18 cellular contexts compared by ENCODE assay signal in genomic region chr5:36624277-36624676, GRCh38. TPM values are rescaled to one million over a fixed set of nuclear protein-coding genes. Genes with fewer than 3 reads are reported as not detected.
A peak's percentile ranks its signal among the peaks of the same experiment; 100 is the strongest.
DNase-seq lines count a peak whose midpoint lies in the region; ATAC-seq, FAIRE-seq and TF ChIP-seq lines count a peak whose summit lies in the region.
"Had no signal": no experiment of that assay in that cellular context is flagged by ENCODE, and none has a peak within 500 bp of the region (broad histone marks: within the 10 kb centered on the region; RNA-seq: fewer than 3 reads in every experiment).

No MANE protein-coding gene starts in this region.

- no peak overlapping the region for H3K4me3 ChIP-seq in heart left ventricle
- H3K4me3 ChIP-seq in right atrium auricular region = no peak overlapping the region
- no peak overlapping the region for H3K4me3 ChIP-seq in H1 (ENCODE audit: extremely low read depth in 1 of 4, insufficient read depth in 2 of 4, low read depth in 3 of 4, low read length in 4 of 4)
- H3K4me3 ChIP-seq in mesendoderm (ENCODE audit: low read length) = no peak overlapping the region
- H3K4me3 ChIP-seq: BLaER1, GM23248 had no signal

- no peaks in the 10 kb centered on the region for H3K23me2 ChIP-seq in H1 (ENCODE audit: low read depth, low read length)

- H3K79me1 ChIP-seq in H1 (ENCODE audit: low read depth, low read length) (no peaks in the 10 kb centered on the region), mesendoderm (ENCODE audit: low read length) (peaks cover 2% of the 10 kb centered on the region)

- H3K27me3 ChIP-seq in heart left ventricle = no peaks in the 10 kb centered on the region
- H3K27me3 ChIP-seq in right atrium auricular region = no peaks in the 10 kb centered on the region
- no peaks in the 10 kb centered on the region for H3K27me3 ChIP-seq in H1 (replicated peaks in 1 of 4; ENCODE audit: control insufficient read depth in 3 of 4, extremely low read depth in 1 of 4, insufficient read depth in 3 of 4, low read length in 3 of 4)
- H3K27me3 ChIP-seq in mesendoderm (ENCODE audit: insufficient read depth, low read length, poor library complexity) = no peaks in the 10 kb centered on the region
- H3K27me3 ChIP-seq: BLaER1 had no signal

- TF ChIP-seq RAD21 in H1 (IDR thresholded peaks at IDR 0.05 in 1 of 2, conservative IDR thresholded peaks at IDR 0.05 in 1 of 2; ENCODE audit: low read depth in 2 of 2, low read length in 2 of 2) = no peak

- H2BK120ac ChIP-seq in H1 (replicated peaks; ENCODE audit: low read depth, low read length) (no peak overlapping the region), mesendoderm (ENCODE audit: low read depth, low read length) (no peak overlapping the region)

- H2AK5ac ChIP-seq in H1 (ENCODE audit: low read depth, low read length) = no peak overlapping the region
- peak overlapping the region; percentile 95 for H2AK5ac ChIP-seq in mesendoderm (ENCODE audit: low read length)

- no peak for TF ChIP-seq EP300 in H1 (IDR thresholded peaks at IDR 0.05; ENCODE audit: borderline replicate concordance in 1 of 2, low read depth in 2 of 2, low read length in 2 of 2)

- peaks cover 0 to 31% (median 2%) of the 10 kb centered on the region in 12 donors for H3K4me1 ChIP-seq in heart left ventricle
- H3K4me1 ChIP-seq in right atrium auricular region = no peaks in the 10 kb centered on the region
- H3K4me1 ChIP-seq in H1 (replicated peaks in 1 of 4; ENCODE audit: control insufficient read depth in 3 of 4, insufficient read depth in 4 of 4, low read length in 3 of 4) = peaks cover 0 to 10% (median 5%) of the 10 kb centered on the region in 4 experiments; a peak in 5 of 7 replicates
- H3K4me1 ChIP-seq in mesendoderm (ENCODE audit: control insufficient read depth, low read depth, low read length) = peaks cover 5% of the 10 kb centered on the region
- H3K4me1 ChIP-seq: BLaER1 had no signal

- H3K27ac ChIP-seq in heart left ventricle (peak overlapping the region in 5 of 12 donors; percentile 8 to 76 (median 22)), right atrium auricular region (no peak overlapping the region), H1 (ENCODE audit: low read depth, low read length) (no peak overlapping the region), mesendoderm (ENCODE audit: low read depth, low read length) (no peak overlapping the region)
- H3K27ac ChIP-seq: BLaER1, GM23248 had no signal

- peak overlapping the region; percentile 27 for H4K91ac ChIP-seq in H1 (replicated peaks; ENCODE audit: insufficient read length, low read length)

- no peak overlapping the region for H2BK12ac ChIP-seq in H1 (ENCODE audit: low read depth, low read length)

- H3K79me2 ChIP-seq in H1 (ENCODE audit: control insufficient read depth in 1 of 2, insufficient read depth in 2 of 2, low read length in 2 of 2) (no peaks in the 10 kb centered on the region), mesendoderm (ENCODE audit: control insufficient read depth, insufficient read depth, low read length) (no peaks in the 10 kb centered on the region)

- peaks cover 0 to 3% (median 0%) of the 10 kb centered on the region in 9 donors for H3K36me3 ChIP-seq in heart left ventricle
- no peaks in the 10 kb centered on the region for H3K36me3 ChIP-seq in right atrium auricular region
- peaks cover 0 to under 1% (median 0%) of the 10 kb centered on the region in 4 experiments; a peak in 1 of 8 replicates for H3K36me3 ChIP-seq in H1 (ENCODE audit: control insufficient read depth in 2 of 4, insufficient read depth in 4 of 4, low read length in 3 of 4)
- no peaks in the 10 kb centered on the region for H3K36me3 ChIP-seq in mesendoderm (ENCODE audit: control insufficient read depth, insufficient read depth, low read length)
- H3K36me3 ChIP-seq: BLaER1 had no signal

- TF ChIP-seq POLR2A in heart left ventricle (IDR thresholded peaks at IDR 0.05) = no peak
- TF ChIP-seq POLR2A in H1 (IDR thresholded peaks at IDR 0.05; ENCODE audit: control extremely low read depth in 1 of 2, low read depth in 2 of 2, low read length in 2 of 2) = no peak

- H3K18ac ChIP-seq in H1 (ENCODE audit: extremely low read depth, low read length) (no peak overlapping the region), mesendoderm (ENCODE audit: low read length) (peak overlapping the region; percentile 11)

- no peak overlapping the region for H2BK20ac ChIP-seq in H1 (ENCODE audit: low read length)

- H3K14ac ChIP-seq in H1 (ENCODE audit: insufficient read length) = no peak overlapping the region

- peak; percentile 63 to 89 (median 86) for ATAC-seq in heart left ventricle
- ATAC-seq: HCT116, Panc1 had no signal

- no peak overlapping the region for H3K9ac ChIP-seq in H1 (replicated peaks in 1 of 4; ENCODE audit: extremely low read depth in 1 of 4, low read depth in 3 of 4, low read length in 3 of 4)
- H3K9ac ChIP-seq in mesendoderm (ENCODE audit: low read length) = no peak overlapping the region
- H3K9ac ChIP-seq: BLaER1, GM23248 had no signal

- H2AFZ ChIP-seq in H1 (ENCODE audit: low read length) = no peak overlapping the region
- H2AFZ ChIP-seq: GM23248 had no signal

- no peak overlapping the region for H4K5ac ChIP-seq in H1 (ENCODE audit: insufficient read length, low read depth, low read length)
- peak overlapping the region; percentile 26 for H4K5ac ChIP-seq in mesendoderm (ENCODE audit: low read length)

- no peaks in the 10 kb centered on the region for H4K20me1 ChIP-seq in H1 (replicated peaks in 1 of 2; ENCODE audit: control insufficient read depth in 1 of 2, insufficient read depth in 2 of 2, low read length in 2 of 2)
- H4K20me1 ChIP-seq: BLaER1 had no signal

- 56 to 74% (median 65%) methylated on average over 8 of the region's 8 CpGs for WGBS in heart left ventricle, 4 donors
- WGBS in H1 (ENCODE audit: extremely low coverage in 1 of 2, insufficient coverage in 1 of 2, insufficient read length in 1 of 2, insufficient replicate concordance in 2 of 2, low coverage in 1 of 2, low lambda C conversion rate in 2 of 2, missing lambda C conversion rate in 1 of 2), 2 experiments = 92% methylated on average over 8 of the region's 8 CpGs; no CpG with 5 or more reads in 1 of the 2 experiments
- no CpG with 5 or more reads among the region's 8 CpGs for WGBS in mesendoderm (ENCODE audit: extremely low coverage, insufficient coverage, low lambda C conversion rate)

- H3K4me2 ChIP-seq in H1 (ENCODE audit: insufficient read depth in 1 of 2, low read depth in 2 of 2, low read length in 2 of 2) = no peak overlapping the region
- no peak overlapping the region for H3K4me2 ChIP-seq in mesendoderm (ENCODE audit: low read length)
- H3K4me2 ChIP-seq: BLaER1 had no signal

- H2BK5ac ChIP-seq in H1 (ENCODE audit: low read depth, low read length) = no peak overlapping the region
- peak overlapping the region; percentile 76 for H2BK5ac ChIP-seq in mesendoderm (ENCODE audit: low read length)

- H3K56ac ChIP-seq in H1 (replicated peaks; ENCODE audit: insufficient read length, low read depth, low read length) (no peak overlapping the region), mesendoderm (ENCODE audit: low read length) (peak overlapping the region; percentile 77)

- H3K23ac ChIP-seq in H1 (ENCODE audit: insufficient read length) = no peak overlapping the region
- peak overlapping the region; percentile 34 for H3K23ac ChIP-seq in mesendoderm (ENCODE audit: low read length)

- POLR2A ChIA-PET in H1 (lab: Charles Lee; ENCODE audit: partially characterized antibody) = interaction anchor here (0.5 to 1.0 kb wide), 3 partner anchors 18 to 210 kb away, joined by 3 to 4 read pairs (median 3); partner anchors contain the start of gene SLC1A3

- peak in 2 of 5 donors; percentile 54 to 75 for DNase-seq in heart left ventricle
- DNase-seq in right atrium auricular region (ENCODE audit: low spot score) = no peak
- no peak for DNase-seq in H1 (ENCODE audit: low read depth in 1 of 2, low spot score in 2 of 2)
- no peak for DNase-seq in mesendoderm
- no peak for DNase-seq in activated CD4-positive, alpha-beta T cell treated with anti-CD3 and anti-CD28 coated beads, Interleukin-2, amount 50 U/mL, for 48 hours
- no peak for DNase-seq in AML-193 (lab: John Stamatoyannopoulos, UW)
- no peak for DNase-seq in medulla oblongata (ENCODE audit: extremely low spot score)
- DNase-seq: CD4-positive, alpha-beta memory T cell; DMS153; GDM1; GM23248; NCI-H1105 treated with DMSO at 0.1 percent for 48 hours; NCI-H1694; NCI-H2081 treated with DMSO at 0.1 percent for 48 hours had no signal

- TF ChIP-seq CTCF in heart left ventricle (IDR thresholded peaks at IDR 0.05) = no peak
- no peak for TF ChIP-seq CTCF in right atrium auricular region (IDR thresholded peaks at IDR 0.05)
- TF ChIP-seq CTCF in H1 (IDR thresholded peaks at IDR 0.05; ENCODE audit: control extremely low read depth in 1 of 3, insufficient read depth in 1 of 3, low read depth in 1 of 3, low read length in 3 of 3) = no peak

- H3K9me3 ChIP-seq in heart left ventricle (no peaks in the 10 kb centered on the region), right atrium auricular region (no peaks in the 10 kb centered on the region), H1 (ENCODE audit: insufficient read depth in 2 of 2, low read depth in 1 of 2, low read length in 1 of 2) (no peaks in the 10 kb centered on the region)
- H3K9me3 ChIP-seq: BLaER1 had no signal

- H4K8ac ChIP-seq in H1 (ENCODE audit: extremely low read depth, insufficient read depth, low read length) (no peak overlapping the region), mesendoderm (ENCODE audit: low read depth, low read length) (no peak overlapping the region)

- CTCF ChIA-PET in H1 (lab: Charles Lee; ENCODE audit: partially characterized antibody) = interaction anchor here (1.0 to 2.4 kb wide), 6 partner anchors 8 to 66 kb away, joined by 3 to 8 read pairs (median 6); no protein-coding TSS in a partner anchor

- no peak for FAIRE-seq in H1 (lab: Jason Lieb, UNC)
- FAIRE-seq: A204.1 had no signal

- H3K4ac ChIP-seq in H1 (replicated peaks; ENCODE audit: insufficient read length, low read depth, low read length) (no peak overlapping the region), mesendoderm (ENCODE audit: low read depth, low read length) (no peak overlapping the region)

- intact Hi-C loops in heart left ventricle (cut with DNase I) = no loop called here

- no peak overlapping the region; the same call in 1 of the 2 replicates for H2BK15ac ChIP-seq in H1 (ENCODE audit: low read length)
- no peak overlapping the region for H2BK15ac ChIP-seq in mesendoderm (replicated peaks; ENCODE audit: low read depth)

RNA-seq across cellular contexts. Expression of gene SLC1A3, which starts 17.9 kb away (rescaled TPM):
- total RNA-seq in heart left ventricle = 100 to 1,000 TPM in 2 of 9 donors, 10 to 100 TPM in 7; 49.5 to 120 (median 66.1) TPM
- 100 to 1,000 TPM in 1 of 2 donors, 10 to 100 TPM in 1; 56.2 to 153 TPM for polyA plus RNA-seq in heart left ventricle
- 10 to 100 TPM; 31.8 to 50.9 TPM for total RNA-seq in right atrium auricular region
- total RNA-seq in H1 (2021; fragmentation: NEBNext Ultra II Directional; extraction: Animal tissue kit (Norgen Biotek cat#: 25700)) = 30.6 and 35.3 TPM in 2 replicates
- polyA plus RNA-seq in H1 (2011; rRNA removed) = 16.8 and 26.7 TPM in 2 replicates
- 19.4 TPM for polyA plus RNA-seq in H1 (2011; cell fraction: cytosol; rRNA removed)
- 48.8 TPM for polyA plus RNA-seq in H1 (2011; cell fraction: nucleus; rRNA removed)
- polyA plus RNA-seq in H1 (2012, experiment 1 of 2) = 17.9 to 33.3 TPM (median 27.4 TPM) in 4 replicates
- polyA plus RNA-seq in H1 (2012, experiment 2 of 2) = 2.4 TPM
- 19.4 TPM for polyA plus RNA-seq in H1 (2013, experiment 1 of 2)
- 18.4 TPM for polyA plus RNA-seq in H1 (2013, experiment 2 of 2)
- polyA minus RNA-seq in H1 (2011; rRNA and poly(A)+ RNA removed) = 65.9 and 87.3 TPM in 2 replicates
- polyA minus RNA-seq in H1 (2011; cell fraction: cytosol; rRNA and poly(A)+ RNA removed) = 28.1 TPM
- polyA minus RNA-seq in H1 (2011; cell fraction: nucleus; rRNA and poly(A)+ RNA removed) = 127 TPM
- 8.0 TPM for polyA plus RNA-seq in mesendoderm (2013, experiment 1 of 2)
- 8.5 TPM for polyA plus RNA-seq in mesendoderm (2013, experiment 2 of 2)
- polyA plus RNA-seq: CD4-positive, alpha-beta memory T cell had no signal
